In genomic region chr15:90482124-90483011, GRCh38 we compare ENCODE assay signal across 8 cellular contexts. TPM values are rescaled to one million over a fixed set of nuclear protein-coding genes. Genes with fewer than 3 reads are reported as not detected.
DNase-seq lines count a peak whose midpoint lies in the region; ATAC-seq and TF ChIP-seq lines count a peak whose summit lies in the region.

No MANE protein-coding gene starts in this region.

- H3F3A ChIP-seq in GM23248 (ENCODE audit: insufficient read depth) (peaks cover 18% of the 10 kb centered on the region; the same call in 1 of the 2 replicates), PC-9 (ENCODE audit: insufficient read depth, low read depth) (peaks cover 41% of the 10 kb centered on the region)

- H3K4me3 Mint-ChIP-seq in activated naive CD4-positive, alpha-beta T cell treated with anti-CD3 and anti-CD28 coated beads for 36 hours: no peak overlapping the region
- no peak overlapping the region for H3K4me3 Mint-ChIP-seq in activated T-helper 2 cell treated with anti-CD3 and anti-CD28 coated beads, Interferon-gamma antibody, Interleukin-2, Interleukin-4, amounts not matched to agents 10 μg/mL and 5 μg/mL and 100 μg/mL, durations not matched to agents 14 hours and 24 hours and 36 hours (ENCODE audit: low read depth)

- no peak overlapping the region for H2BK5ac ChIP-seq in trophoblast cell (ENCODE audit: low read depth, low read length, poor library complexity)

- no peaks in the 10 kb centered on the region for H3K9me2 ChIP-seq in GM23248 (ENCODE audit: insufficient read depth)
- no peaks in the 10 kb centered on the region for H3K9me2 ChIP-seq in PC-9 (ENCODE audit: insufficient read depth)

- H3K4me3 ChIP-seq in GM23248: no peak overlapping the region
- no peak overlapping the region for H3K4me3 ChIP-seq in PC-9
- no peak overlapping the region for H3K4me3 ChIP-seq in trophoblast cell (ENCODE audit: low read depth, low read length)

- intact Hi-C loops in PC-9 (cut with micrococcal nuclease; ENCODE audit: unreplicated experiment): loop anchor here (10.0 kb wide), 1 partner anchor 452 kb away; the partner anchor contains the start of genes HDDC3 and UNC45A
- intact Hi-C loops in activated naive CD4-positive, alpha-beta T cell treated with anti-CD3 and anti-CD28 coated beads for 36 hours (cut with micrococcal nuclease): loop anchor here (1.0 to 10.0 kb wide), 4 partner anchors 120 to 338 kb away; no protein-coding TSS in a partner anchor
- intact Hi-C loops in activated T-helper 2 cell treated with anti-CD3 and anti-CD28 coated beads, Interferon-gamma antibody, Interleukin-2, Interleukin-4, amounts not matched to agents 10 μg/mL and 5 μg/mL and 100 μg/mL, durations not matched to agents 14 hours and 24 hours and 36 hours (cut with micrococcal nuclease): loop anchor here (1.0 to 5.0 kb wide), 3 partner anchors 75 to 162 kb away; no protein-coding TSS in a partner anchor

- peak; percentile 87 for TF ChIP-seq CTCF in PC-9 (conservative IDR thresholded peaks at IDR 0.05)

- no peak overlapping the region for H4K12ac ChIP-seq in trophoblast cell (ENCODE audit: low read depth, low read length)

- no peak for ATAC-seq in GM21447 (IDR thresholded peaks at IDR 0.05; ENCODE audit: unreplicated experiment)

- H3K27ac Mint-ChIP-seq in activated naive CD4-positive, alpha-beta T cell treated with anti-CD3 and anti-CD28 coated beads for 36 hours: no peak overlapping the region
- H3K27ac Mint-ChIP-seq in activated T-helper 2 cell treated with anti-CD3 and anti-CD28 coated beads, Interferon-gamma antibody, Interleukin-2, Interleukin-4, amounts not matched to agents 10 μg/mL and 5 μg/mL and 100 μg/mL, durations not matched to agents 14 hours and 24 hours and 36 hours: no peak overlapping the region

- in situ Hi-C loops in GM23248 (cut with MboI): no loop called here

- H3K4me1 ChIP-seq in GM23248 (ENCODE audit: insufficient read depth) (no peaks in the 10 kb centered on the region), PC-9 (replicated peaks; ENCODE audit: insufficient read depth) (peaks cover 42% of the 10 kb centered on the region), trophoblast cell (ENCODE audit: control insufficient read depth in 1 of 2, insufficient read depth in 2 of 2, low read length in 2 of 2) (peaks cover 18 to 19% of the 10 kb centered on the region in 2 experiments)

- POLR2A ChIA-PET in PC-9 (lab: Charles Lee; ENCODE audit: unreplicated experiment): interaction anchor here (1.0 kb wide), 1 partner anchor 95 kb away, joined by 3 read pairs; no protein-coding TSS in a partner anchor

- H3K9me3 ChIP-seq in GM23248 (ENCODE audit: low read depth): no peaks in the 10 kb centered on the region
- H3K9me3 ChIP-seq in PC-9 (ENCODE audit: insufficient read depth, low read depth): no peaks in the 10 kb centered on the region
- no peaks in the 10 kb centered on the region for H3K9me3 ChIP-seq in trophoblast cell (ENCODE audit: insufficient read depth, low read depth, low read length)

- H3K27ac ChIP-seq in GM23248 (no peak overlapping the region), PC-9 (no peak overlapping the region), trophoblast cell (ENCODE audit: low read depth, low read length) (no peak overlapping the region)

- H3K9ac ChIP-seq in GM23248: no peak overlapping the region
- H3K9ac ChIP-seq in trophoblast cell (ENCODE audit: low read length): no peak overlapping the region

- no peak overlapping the region for H3K14ac ChIP-seq in trophoblast cell (ENCODE audit: low read length)

- CTCF ChIA-PET in PC-9 (lab: Charles Lee): interaction anchor here (0.6 to 2.7 kb wide), 5 partner anchors 21 to 189 kb away, joined by 3 to 24 read pairs (median 4); no protein-coding TSS in a partner anchor
- CTCF ChIA-PET in activated naive CD4-positive, alpha-beta T cell treated with anti-CD3 and anti-CD28 coated beads for 36 hours (lab: Charles Lee): interaction anchor here (0.6 to 5.8 kb wide), 44 partner anchors 9 to 419 kb away, joined by 3 to 95 read pairs (median 5); no protein-coding TSS in a partner anchor

- 66% methylated on average over 7 of the region's 7 CpGs for WGBS in GM23248 (ENCODE audit: low coverage in 1 of 2, low lambda C conversion rate in 2 of 2, missing lambda C conversion rate in 2 of 2), 2 experiments
- WGBS in trophoblast cell (ENCODE audit: extremely low coverage, insufficient coverage, insufficient read length): no CpG with 5 or more reads among the region's 7 CpGs

- H3K79me2 ChIP-seq in GM23248 (ENCODE audit: insufficient read depth) (0 out of 2 replicates have a peak, but pooled peaks cover 11% of the 10 kb centered on the region), PC-9 (ENCODE audit: low read depth) (peaks cover 13% of the 10 kb centered on the region; the same call in 1 of the 2 replicates), trophoblast cell (ENCODE audit: control insufficient read depth, insufficient read depth, low read length, poor library complexity) (peaks cover 3% of the 10 kb centered on the region)

- H2BK12ac ChIP-seq in trophoblast cell (ENCODE audit: low read length): no peak overlapping the region

- no peak overlapping the region for H2AK5ac ChIP-seq in trophoblast cell (ENCODE audit: low read length)

- H3K4ac ChIP-seq in trophoblast cell (ENCODE audit: low read depth, low read length): no peak overlapping the region

- H3K18ac ChIP-seq in trophoblast cell (ENCODE audit: low read length): no peak overlapping the region

- H3K36me3 ChIP-seq in GM23248 (ENCODE audit: low read depth) (peaks cover 79% of the 10 kb centered on the region), PC-9 (ENCODE audit: low read depth) (peaks cover 51% of the 10 kb centered on the region), trophoblast cell (ENCODE audit: control insufficient read depth in 1 of 2, insufficient read depth in 2 of 2, low read length in 2 of 2) (peaks cover 27 to 37% of the 10 kb centered on the region in 2 experiments)

- H4K8ac ChIP-seq in trophoblast cell (ENCODE audit: low read depth, low read length): no peak overlapping the region

- H3K4me1 Mint-ChIP-seq in activated naive CD4-positive, alpha-beta T cell treated with anti-CD3 and anti-CD28 coated beads for 36 hours (ENCODE audit: low read depth): peaks cover 16% of the 10 kb centered on the region
- peaks cover 35% of the 10 kb centered on the region for H3K4me1 Mint-ChIP-seq in activated T-helper 2 cell treated with anti-CD3 and anti-CD28 coated beads, Interferon-gamma antibody, Interleukin-2, Interleukin-4, amounts not matched to agents 10 μg/mL and 5 μg/mL and 100 μg/mL, durations not matched to agents 14 hours and 24 hours and 36 hours (ENCODE audit: low read depth)

- no peaks in the 10 kb centered on the region for H3K9me3 Mint-ChIP-seq in activated naive CD4-positive, alpha-beta T cell treated with anti-CD3 and anti-CD28 coated beads for 36 hours
- H3K9me3 Mint-ChIP-seq in activated T-helper 2 cell treated with anti-CD3 and anti-CD28 coated beads, Interferon-gamma antibody, Interleukin-2, Interleukin-4, amounts not matched to agents 10 μg/mL and 5 μg/mL and 100 μg/mL, durations not matched to agents 14 hours and 24 hours and 36 hours: no peaks in the 10 kb centered on the region

- H3K27me3 ChIP-seq in GM23248 (replicated peaks; ENCODE audit: insufficient read depth) (no peaks in the 10 kb centered on the region), PC-9 (ENCODE audit: insufficient read depth, low read depth) (no peaks in the 10 kb centered on the region), trophoblast cell (ENCODE audit: insufficient read depth, low read length) (no peaks in the 10 kb centered on the region)

- BruUV-seq in PC-9 (replicated peaks; lab: Mats Ljungman, UMichigan): no TSS peak

- H3K27me3 Mint-ChIP-seq in activated naive CD4-positive, alpha-beta T cell treated with anti-CD3 and anti-CD28 coated beads for 36 hours (ENCODE audit: low read depth): no peaks in the 10 kb centered on the region
- H3K27me3 Mint-ChIP-seq in activated T-helper 2 cell treated with anti-CD3 and anti-CD28 coated beads, Interferon-gamma antibody, Interleukin-2, Interleukin-4, amounts not matched to agents 10 μg/mL and 5 μg/mL and 100 μg/mL, durations not matched to agents 14 hours and 24 hours and 36 hours (ENCODE audit: low read depth): no peaks in the 10 kb centered on the region

- peaks cover 19% of the 10 kb centered on the region for H3K79me1 ChIP-seq in trophoblast cell (ENCODE audit: low read length)

- H4K91ac ChIP-seq in trophoblast cell (ENCODE audit: low read depth, low read length): no peak overlapping the region

- no peaks in the 10 kb centered on the region for H4K20me1 ChIP-seq in GM23248 (ENCODE audit: insufficient read depth)
- H4K20me1 ChIP-seq in PC-9 (ENCODE audit: insufficient read depth): no peaks in the 10 kb centered on the region

- no peak overlapping the region for H3K23ac ChIP-seq in trophoblast cell (ENCODE audit: low read length)

- H3K36me3 Mint-ChIP-seq in activated naive CD4-positive, alpha-beta T cell treated with anti-CD3 and anti-CD28 coated beads for 36 hours (ENCODE audit: low read depth): peaks cover 31% of the 10 kb centered on the region
- peaks cover 76% of the 10 kb centered on the region for H3K36me3 Mint-ChIP-seq in activated T-helper 2 cell treated with anti-CD3 and anti-CD28 coated beads, Interferon-gamma antibody, Interleukin-2, Interleukin-4, amounts not matched to agents 10 μg/mL and 5 μg/mL and 100 μg/mL, durations not matched to agents 14 hours and 24 hours and 36 hours (ENCODE audit: low read depth)

- H2BK120ac ChIP-seq in trophoblast cell (ENCODE audit: insufficient read depth, low read length, poor library complexity): no peak overlapping the region

- H2AFZ ChIP-seq in GM23248 (no peak overlapping the region), PC-9 (no peak overlapping the region), trophoblast cell (ENCODE audit: insufficient read depth, low read length, poor library complexity) (no peak overlapping the region)

- H3K4me2 ChIP-seq in GM23248 (ENCODE audit: unreplicated experiment) (no peak overlapping the region), PC-9 (no peak overlapping the region), trophoblast cell (ENCODE audit: low read length) (no peak overlapping the region)

- DNase-seq in AML-193 (lab: John Stamatoyannopoulos, UW): peak; percentile 40 to 55
- DNase-seq in GM23248: peak; percentile 67
- peak in 1 of 2 experiments; percentile 24 for DNase-seq in PC-9
- DNase-seq in activated naive CD4-positive, alpha-beta T cell treated with anti-CD3 and anti-CD28 coated beads for 36 hours: peak; percentile 74
- peak; percentile 88 for DNase-seq in globus pallidus (ENCODE audit: low spot score)
- DNase-seq in trophoblast cell: peak; percentile 42 to 69
- no peak for DNase-seq in activated T-helper 2 cell treated with anti-CD3 and anti-CD28 coated beads, Interferon-gamma antibody, Interleukin-2, Interleukin-4, amounts not matched to agents 10 μg/mL and 5 μg/mL and 100 μg/mL, durations not matched to agents 14 hours and 24 hours and 36 hours (ENCODE audit: low spot score)

RNA-seq across cellular contexts. Expression of gene CRTC3, which starts 47.4 kb away (rescaled TPM):
- total RNA-seq in GM23248 (2014; rRNA removed; shearing (Covaris generic)): 15.7 and 18.6 TPM in 2 replicates
- 16.9 and 18.1 TPM in 2 replicates for polyA plus RNA-seq in GM23248 (2016; fragmentation: Nextera tagmentation; extraction: Ambion mirVana)
- total RNA-seq in PC-9 (2021): 18.6 and 22.4 TPM in 2 replicates
- 10 to 100 TPM; 40.6 to 42.7 TPM for total RNA-seq in activated naive CD4-positive, alpha-beta T cell treated with anti-CD3 and anti-CD28 coated beads for 36 hours
- 36.5 and 36.8 TPM in 2 replicates for polyA plus RNA-seq in trophoblast cell (2013)
- total RNA-seq in activated T-helper 2 cell treated with anti-CD3 and anti-CD28 coated beads, Interferon-gamma antibody, Interleukin-2, Interleukin-4, amounts not matched to agents 10 μg/mL and 5 μg/mL and 100 μg/mL, durations not matched to agents 14 hours and 24 hours and 36 hours: 59.7 and 61.8 TPM in 2 replicates
